9 cellular contexts compared by ENCODE assay signal in the genomic region with DNA sequence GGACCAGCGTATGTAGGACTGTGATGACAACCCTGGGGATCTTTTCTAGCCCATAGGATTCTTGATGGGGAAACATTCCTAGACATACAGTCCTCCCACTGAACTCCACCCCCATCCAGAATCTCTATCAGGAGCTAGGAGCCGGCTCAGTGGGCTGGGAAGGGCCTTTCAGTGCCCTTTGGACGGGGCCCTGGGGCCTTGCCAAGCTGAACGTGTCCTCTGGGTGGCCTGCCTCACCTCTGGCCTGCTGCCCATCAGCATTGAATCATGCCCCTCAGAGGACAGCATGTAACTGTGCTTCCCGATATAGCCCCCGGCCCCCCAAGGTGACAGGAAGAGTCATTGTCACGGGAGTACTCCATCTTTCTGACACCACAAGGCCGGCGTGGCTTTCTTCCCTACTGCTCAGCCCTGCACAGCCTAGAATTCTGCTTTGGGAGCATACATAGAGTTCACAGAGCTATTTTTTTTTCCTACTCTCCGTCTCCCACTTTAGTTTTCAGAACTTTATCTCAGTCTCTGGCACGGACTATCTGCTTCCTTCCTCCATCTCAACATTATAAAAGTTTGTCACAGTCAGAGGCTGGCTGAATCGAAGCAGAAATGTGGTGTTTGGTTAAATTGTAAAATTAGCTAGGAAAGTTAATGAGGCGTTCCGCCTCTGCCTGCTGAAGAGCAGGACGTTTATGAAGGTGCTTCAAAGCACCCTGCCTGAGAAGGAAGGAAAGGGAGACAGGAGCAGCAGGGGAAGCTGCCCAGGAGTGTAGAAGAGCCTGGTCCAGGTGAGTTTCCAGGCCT.
DNase-seq lines count a peak whose midpoint lies in the region; ATAC-seq and TF ChIP-seq lines count a peak whose summit lies in the region.
"Had no signal": no experiment of that assay in that cellular context is flagged by ENCODE, and none has a peak within 500 bp of the region (broad histone marks: within the 10 kb centered on the region; RNA-seq: fewer than 3 reads in every experiment).

No MANE protein-coding gene starts in this region.

- peak overlapping the region; percentile 63 to 99 (median 95) for H3K27ac ChIP-seq in stomach
- H3K27ac ChIP-seq: SK-N-MC had no signal

- TF ChIP-seq CTCF in chondrocyte (IDR thresholded peaks at IDR 0.05) = no peak
- TF ChIP-seq CTCF in lower leg skin (IDR thresholded peaks at IDR 0.05) = no peak
- TF ChIP-seq CTCF in stomach (IDR thresholded peaks at IDR 0.05) = no peak

- intact Hi-C loops in lower leg skin (cut with DNase I; ENCODE audit: low total_unique reads) (no loop called here), stomach (cut with DNase I; ENCODE audit: low total_unique reads) (no loop called here)

- WGBS in lower leg skin, 2 donors = 72 to 73% methylated on average over 15 of the region's 15 CpGs
- 49 to 55% (median 53%) methylated on average over 15 of the region's 15 CpGs for WGBS in stomach, 5 donors

- H3K4me1 Mint-ChIP-seq in chondrocyte (ENCODE audit: low read depth) = peaks cover 91% of the 10 kb centered on the region

- H3K27me3 ChIP-seq in stomach = no peaks in the 10 kb centered on the region

- peaks cover 94 to 100% (median 97%) of the 10 kb centered on the region in 4 donors for H3K4me1 ChIP-seq in stomach

- H3K4me3 ChIP-seq in lower leg skin (ENCODE audit: low read depth, poor library complexity, severe bottlenecking) (no peak overlapping the region), stomach (no peak overlapping the region)
- H3K4me3 ChIP-seq: SK-N-MC had no signal

- H3K9me3 Mint-ChIP-seq in chondrocyte (ENCODE audit: low read depth) = no peaks in the 10 kb centered on the region

- H3K36me3 ChIP-seq in stomach = peaks cover 0 to 8% (median 0%) of the 10 kb centered on the region in 4 donors

- TF ChIP-seq POLR2A in lower leg skin (IDR thresholded peaks at IDR 0.05) (no peak), stomach (IDR thresholded peaks at IDR 0.05) (no peak)

- no peaks in the 10 kb centered on the region for H3K9me3 ChIP-seq in stomach

- no peak for ATAC-seq in GM18498 (IDR thresholded peaks at IDR 0.05; ENCODE audit: unreplicated experiment)

- H3K27ac Mint-ChIP-seq in chondrocyte (ENCODE audit: unreplicated experiment) = peak overlapping the region; percentile 84

- no peak overlapping the region for H3K4me3 Mint-ChIP-seq in chondrocyte (ENCODE audit: unreplicated experiment)

- DNase-seq in NCI-H69 (lab: John Stamatoyannopoulos, UW) (peak; percentile 45), chondrocyte (ENCODE audit: low spot score) (no peak), lower leg skin (ENCODE audit: low spot score in 2 of 2) (peak; percentile 78 to 96), stomach (peak; percentile 77), SIG-M5 treated with dmso at 0.1 percent for 504 hours (lab: John Stamatoyannopoulos, UW; ENCODE audit: unreplicated experiment) (no peak), NCI-H82 (lab: John Stamatoyannopoulos, UW) (no peak)
- DNase-seq in activated naive CD4-positive, alpha-beta T cell treated with anti-CD3 and anti-CD28 coated beads, Interleukin-2, amount 50 U/mL, for 16 hours = no peak

- peaks cover 4% of the 10 kb centered on the region for H3K36me3 Mint-ChIP-seq in chondrocyte (ENCODE audit: low read depth)

- no peaks in the 10 kb centered on the region for H3K27me3 Mint-ChIP-seq in chondrocyte (ENCODE audit: low read depth)

- peak; percentile 97 for TF ChIP-seq EP300 in stomach (IDR thresholded peaks at IDR 0.05)

Comparison
In these comparisons a context has a peak if more than half of its experiments do, and no peak if none do; other contexts are left out.
1. DNase-seq: peak in NCI-H69 (single experiment), lower leg skin (2 of 2) and stomach (single experiment); none in chondrocyte (single experiment), activated naive CD4-positive, alpha-beta T cell treated with anti-CD3 and anti-CD28 coated beads, Interleukin-2, amount 50 U/mL, for 16 hours (single experiment), SIG-M5 treated with dmso at 0.1 percent for 504 hours (single experiment) and NCI-H82 (single experiment).